Comparison of ENCODE assay signal across 26 cellular contexts in the genomic region with DNA sequence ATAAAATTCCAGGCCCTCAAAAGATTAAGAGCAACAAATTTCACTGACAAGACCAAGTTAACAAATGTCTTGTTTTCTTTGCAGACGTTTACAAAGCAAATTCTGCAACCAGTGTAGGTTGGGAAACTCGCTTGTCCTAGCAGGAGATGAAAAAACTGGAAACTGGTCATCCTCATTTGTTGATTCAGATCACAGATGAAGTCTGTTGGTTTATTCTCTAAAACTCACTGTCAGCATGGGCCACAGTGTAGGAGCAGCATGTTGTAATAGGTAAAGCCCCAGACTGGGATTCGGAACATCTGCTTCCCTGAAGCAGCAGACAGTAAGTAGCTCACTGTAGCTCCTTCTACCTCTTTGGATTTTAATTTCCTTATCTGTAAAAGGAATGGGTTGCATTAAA. TPM values are rescaled to one million over a fixed set of nuclear protein-coding genes. Genes with fewer than 3 reads are reported as not detected.
DNase-seq lines count a peak whose midpoint lies in the region; ATAC-seq and TF ChIP-seq lines count a peak whose summit lies in the region.
"Had no signal": no experiment of that assay in that cellular context is flagged by ENCODE, and none has a peak within 500 bp of the region (broad histone marks: within the 10 kb centered on the region; RNA-seq: fewer than 3 reads in every experiment).

No MANE protein-coding gene starts in this region.

- H3K4me3 ChIP-seq in fibroblast of villous mesenchyme (ENCODE audit: low read depth, low read length): no peak overlapping the region
- H3K4me3 ChIP-seq: GM12878, GM23248, MG63, PC-9, SJCRH30 had no signal

- peaks cover 2% of the 10 kb centered on the region for H3K27me3 Mint-ChIP-seq in activated CD8-positive, alpha-beta T cell treated with anti-CD3 and anti-CD28 coated beads for 36 hours
- H3K27me3 Mint-ChIP-seq: B cell had no signal

- CTCF ChIA-PET in activated CD8-positive, alpha-beta T cell treated with anti-CD3 and anti-CD28 coated beads for 36 hours (lab: Charles Lee): no interaction called here

- intact Hi-C loops in activated CD8-positive, alpha-beta T cell treated with anti-CD3 and anti-CD28 coated beads for 36 hours (cut with micrococcal nuclease): no loop called here

- no peak overlapping the region for H3K27ac Mint-ChIP-seq in activated CD8-positive, alpha-beta T cell treated with anti-CD3 and anti-CD28 coated beads for 36 hours
- H3K27ac Mint-ChIP-seq: B cell, CD14-positive monocyte had no signal

- H3K4me1 Mint-ChIP-seq in activated CD8-positive, alpha-beta T cell treated with anti-CD3 and anti-CD28 coated beads for 36 hours (ENCODE audit: low read depth): peaks cover 22% of the 10 kb centered on the region
- H3K4me1 Mint-ChIP-seq: CD14-positive monocyte had no signal

- TF ChIP-seq CTCF in fibroblast of villous mesenchyme (IDR thresholded peaks at IDR 0.05; ENCODE audit: insufficient read depth, low read depth, low read length): no peak
- TF ChIP-seq CTCF in activated CD8-positive, alpha-beta T cell treated with anti-CD3 and anti-CD28 coated beads for 36 hours (IDR thresholded peaks at IDR 0.05): no peak

- H3K4me3 Mint-ChIP-seq in activated CD8-positive, alpha-beta T cell treated with anti-CD3 and anti-CD28 coated beads for 36 hours: no peak overlapping the region
- H3K4me3 Mint-ChIP-seq: B cell, CD14-positive monocyte, H9 had no signal

- POLR2A ChIA-PET in activated CD8-positive, alpha-beta T cell treated with anti-CD3 and anti-CD28 coated beads for 36 hours (lab: Charles Lee): no interaction called here

- no peaks in the 10 kb centered on the region for H3K36me3 Mint-ChIP-seq in activated CD8-positive, alpha-beta T cell treated with anti-CD3 and anti-CD28 coated beads for 36 hours (ENCODE audit: low read depth)

- no peak for ATAC-seq in activated CD8-positive, alpha-beta T cell treated with anti-CD3 and anti-CD28 coated beads for 36 hours
- ATAC-seq: GM12878, Right ventricle myocardium inferior had no signal

- no peaks in the 10 kb centered on the region for H3K9me3 Mint-ChIP-seq in activated CD8-positive, alpha-beta T cell treated with anti-CD3 and anti-CD28 coated beads for 36 hours

- DNase-seq in NCI-H82 (lab: John Stamatoyannopoulos, UW) (peak; percentile 5), NCI-H82 treated with DMSO at 0.1 percent for 48 hours (lab: John Stamatoyannopoulos, UW; ENCODE audit: unreplicated experiment) (no peak), brain pericyte (ENCODE audit: low read depth, low spot score) (peak; percentile 63), fibroblast of villous mesenchyme (ENCODE audit: low read depth) (peak; percentile 66), smooth muscle cell of the brain vasculature (ENCODE audit: low read depth, low spot score) (peak; percentile 52), DMS153 treated with DMSO at 0.1 percent for 48 hours (lab: John Stamatoyannopoulos, UW; ENCODE audit: unreplicated experiment) (no peak), DMS 273 treated with DMSO at 0.1 percent for 48 hours (lab: John Stamatoyannopoulos, UW) (no peak)
- no peak for DNase-seq in activated CD8-positive, alpha-beta T cell treated with anti-CD3 and anti-CD28 coated beads for 36 hours
- DNase-seq: EL, GDM1, GM23248, H9, KBM-7, MG63, NCI-H1105 treated with DMSO at 0.1 percent for 48 hours, NCI-H146, NCI-H1930, NCI-H2107, NCI-H524, NCI-H748 treated with DMSO at 0.1 percent for 48 hours, PC-9, SJCRH30 had no signal

RNA-seq across cellular contexts. Expression of a gene that starts 31.5 kb away (rescaled TPM):
- 5.8 and 7.3 TPM in 2 replicates for total RNA-seq in fibroblast of villous mesenchyme
- 1 to 10 TPM; 2.3 to 3.9 TPM for total RNA-seq in activated CD8-positive, alpha-beta T cell treated with anti-CD3 and anti-CD28 coated beads for 36 hours

Comparison
In these comparisons a context has a peak if more than half of its experiments do, and no peak if none do; other contexts are left out.
1. DNase-seq: peak in NCI-H82 (single experiment), brain pericyte (single experiment), fibroblast of villous mesenchyme (single experiment) and smooth muscle cell of the brain vasculature (single experiment); none in NCI-H82 treated with DMSO at 0.1 percent for 48 hours (single experiment), DMS153 treated with DMSO at 0.1 percent for 48 hours (single experiment), activated CD8-positive, alpha-beta T cell treated with anti-CD3 and anti-CD28 coated beads for 36 hours (single experiment) and DMS 273 treated with DMSO at 0.1 percent for 48 hours (single experiment).